In genomic region chr11:4093519-4094347, GRCh38 we compare ENCODE assay signal across 8 cellular contexts. TPM values are rescaled to one million over a fixed set of nuclear protein-coding genes. Genes with fewer than 3 reads are reported as not detected.
DNase-seq lines count a peak whose midpoint lies in the region; ATAC-seq and TF ChIP-seq lines count a peak whose summit lies in the region.

No MANE protein-coding gene starts in this region.

- TF ChIP-seq POLR2A in NB4 (IDR thresholded peaks at IDR 0.05; ENCODE audit: extremely low read depth, insufficient read length) = no peak

- no peaks in the 10 kb centered on the region for H3K36me3 ChIP-seq in mucosa of descending colon (ENCODE audit: low read depth)

- intact Hi-C loops in mucosa of descending colon (cut with DNase I, micrococcal nuclease) = no loop called here

- TF ChIP-seq CTCF in GM12865 (IDR thresholded peaks at IDR 0.05; ENCODE audit: insufficient read depth, low read depth, low read length, missing control alignments) (no peak), NB4 (IDR thresholded peaks at IDR 0.05; ENCODE audit: low read depth, low read length) (no peak), choroid plexus epithelial cell (conservative IDR thresholded peaks at IDR 0.05; ENCODE audit: low read depth, low read length) (no peak), mucosa of descending colon (IDR thresholded peaks at IDR 0.05) (no peak)

- no peaks in the 10 kb centered on the region for H3K9me3 ChIP-seq in mucosa of descending colon

- H3K4me1 ChIP-seq in mucosa of descending colon (ENCODE audit: low read depth) = peaks cover 5% of the 10 kb centered on the region

- ATAC-seq in mucosa of descending colon = no peak

- DNase-seq in GM12865 (ENCODE audit: low read depth) = no peak
- no peak for DNase-seq in NB4 (ENCODE audit: low read depth)
- no peak for DNase-seq in choroid plexus epithelial cell (ENCODE audit: low read depth)
- no peak for DNase-seq in mucosa of descending colon
- DNase-seq in cerebellum (ENCODE audit: low spot score) = no peak
- no peak for DNase-seq in stimulated activated naive CD4-positive, alpha-beta T cell treated with Interleukin-2 at 50 U/mL for 16 hours (lab: John Stamatoyannopoulos, UW)
- DNase-seq in NAMALWA (ENCODE audit: low spot score) = no peak
- no peak for DNase-seq in NOMO-1 treated with dmso at 0.1 percent for 144 hours (lab: John Stamatoyannopoulos, UW; ENCODE audit: unreplicated experiment)

- H3K4me3 ChIP-seq in GM12865 (ENCODE audit: low read depth, low read length) (peak overlapping the region; percentile 98), NB4 (ENCODE audit: low read depth, low read length) (peak overlapping the region; percentile 92), choroid plexus epithelial cell (ENCODE audit: low read depth, low read length) (peak overlapping the region; percentile 93), mucosa of descending colon (peak overlapping the region; percentile 72)

RNA-seq across cellular contexts. Expression of gene RRM1, which starts 0.9 kb away (rescaled TPM):
- total RNA-seq in mucosa of descending colon (10 to 100 TPM; 29.5 to 63.4 (median 36.3) TPM), cerebellum (61.4 TPM)
